10 cellular contexts compared by ENCODE assay signal in genomic region chr1:8663915-8664331, GRCh38.
A peak's percentile ranks its signal among the peaks of the same experiment; 100 is the strongest.
DNase-seq lines count a peak whose midpoint lies in the region; ATAC-seq, FAIRE-seq and TF ChIP-seq lines count a peak whose summit lies in the region.
"Had no signal": no experiment of that assay in that cellular context is flagged by ENCODE, and none has a peak within 500 bp of the region (broad histone marks: within the 10 kb centered on the region; RNA-seq: fewer than 3 reads in every experiment).

No MANE protein-coding gene starts in this region.

- H3K4me3 ChIP-seq in SJSA1 = no peak overlapping the region
- H3K4me3 ChIP-seq in kidney (ENCODE audit: low read length in 2 of 2) = peak overlapping the region; percentile 1 to 7
- H3K4me3 ChIP-seq: skin epidermis had no signal

- H3K27me3 ChIP-seq in SJSA1 (replicated peaks) = no peaks in the 10 kb centered on the region

- intact Hi-C loops in kidney (cut with DNase I) = no loop called here

- no peak for FAIRE-seq in kidney (lab: Jason Lieb, UNC)
- FAIRE-seq in HTR-8/SVneo (lab: Jason Lieb, UNC) = no peak

- peak; percentile 63 for DNase-seq in ACHN
- peak; percentile 46 for DNase-seq in SJSA1 (ENCODE audit: low read depth in 1 of 2, low spot score in 2 of 2)
- DNase-seq in kidney = no peak
- no peak for DNase-seq in HTR-8/SVneo (ENCODE audit: insufficient read length, low spot score)
- no peak for DNase-seq in superior temporal gyrus (ENCODE audit: extremely low spot score)
- no peak for DNase-seq in NCI-H345 (lab: John Stamatoyannopoulos, UW)
- no peak for DNase-seq in NCI-H2081 (lab: John Stamatoyannopoulos, UW)
- DNase-seq: anterior cingulate cortex had no signal

- in situ Hi-C loops in ACHN (cut with HindIII; ENCODE audit: low pct_ligation_motif_present, low pct_unique_long_range_greater_than_20kb, low sequenced_read_pairs) = no loop called here

- H3K4me1 ChIP-seq in SJSA1 (replicated peaks) (peaks cover 79% of the 10 kb centered on the region), kidney (ENCODE audit: control insufficient read depth in 1 of 2, insufficient read depth in 1 of 2, low read depth in 1 of 2, low read length in 2 of 2) (peaks cover 53 to 70% of the 10 kb centered on the region in 2 donors)

- H3K36me3 ChIP-seq in SJSA1 (no peaks in the 10 kb centered on the region), kidney (ENCODE audit: control insufficient read depth in 1 of 2, insufficient read depth in 2 of 2, low read length in 2 of 2) (no peaks in the 10 kb centered on the region)

- H3K9ac ChIP-seq in kidney (ENCODE audit: low read length in 2 of 2) = no peak overlapping the region

- peak; percentile 44 for ATAC-seq in GM19467 (IDR thresholded peaks at IDR 0.05; ENCODE audit: unreplicated experiment)

- TF ChIP-seq CTCF in kidney (IDR thresholded peaks at IDR 0.05; ENCODE audit: borderline replicate concordance, extremely low read depth, insufficient read depth) = no peak

- H3K9me3 ChIP-seq in SJSA1 (replicated peaks) (no peaks in the 10 kb centered on the region), kidney (ENCODE audit: control insufficient read depth in 1 of 2, low read length in 2 of 2) (no peaks in the 10 kb centered on the region)

- H3K27ac ChIP-seq in SJSA1 (no peak overlapping the region), kidney (ENCODE audit: low read depth in 2 of 2, low read length in 2 of 2) (peak overlapping the region; percentile 33 to 71)

Comparison
In these comparisons a context has a peak if more than half of its experiments do, and no peak if none do; other contexts are left out.
1. DNase-seq: peak in ACHN (single experiment) and SJSA1 (2 of 2); none in kidney (single experiment), HTR-8/SVneo (single experiment), superior temporal gyrus (single experiment), NCI-H345 (single experiment) and NCI-H2081 (0 of 2).